In the genomic region with DNA sequence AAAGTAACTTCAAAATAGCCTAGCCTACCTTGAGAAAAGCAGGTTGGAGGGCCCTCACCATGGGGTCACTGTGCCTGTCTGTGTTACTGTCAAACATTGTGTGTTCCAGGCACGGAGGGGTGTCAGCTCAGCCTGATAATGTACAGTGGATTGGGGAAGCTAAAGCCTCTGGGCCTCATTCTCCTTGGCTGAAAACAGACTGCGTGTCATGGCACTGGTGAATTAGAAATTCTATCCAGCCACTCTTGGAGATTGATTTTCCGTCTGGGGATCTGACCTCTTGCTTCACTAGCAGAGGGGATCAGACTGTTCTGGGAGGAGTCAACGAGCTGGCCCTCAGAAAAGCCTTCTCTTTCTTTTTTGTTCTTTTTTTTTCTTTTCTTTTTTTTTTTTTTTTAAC, we compare ENCODE assay signal across 16 cellular contexts.
DNase-seq lines count a peak whose midpoint lies in the region; ATAC-seq, FAIRE-seq and TF ChIP-seq lines count a peak whose summit lies in the region.
"Had no signal": no experiment of that assay in that cellular context is flagged by ENCODE, and none has a peak within 500 bp of the region (broad histone marks: within the 10 kb centered on the region; RNA-seq: fewer than 3 reads in every experiment).

No MANE protein-coding gene starts in this region.

- TF ChIP-seq POLR2A in thyroid gland (IDR thresholded peaks at IDR 0.05) (no peak), GM12892 (IDR thresholded peaks at IDR 0.05; ENCODE audit: low read depth, low read length) (no peak)

- WGBS in thyroid gland, 2 donors, result 70 to 73% methylated on average over 4 of the region's 4 CpGs

- H3K9me3 ChIP-seq in muscle layer of duodenum (ENCODE audit: control insufficient read depth in 1 of 2, low read length in 2 of 2) (no peaks in the 10 kb centered on the region), thyroid gland (no peaks in the 10 kb centered on the region)

- H3K27ac ChIP-seq in muscle layer of duodenum (ENCODE audit: low read length) (peak overlapping the region; percentile 32), thyroid gland (peak overlapping the region; percentile 57 to 68 (median 57))
- H3K27ac ChIP-seq: parathyroid adenoma had no signal

- TF ChIP-seq CTCF in fibroblast of mammary gland (conservative IDR thresholded peaks at IDR 0.05; ENCODE audit: control insufficient read depth, insufficient read depth, low read depth, low read length) (no peak), thyroid gland (IDR thresholded peaks at IDR 0.05) (no peak)

- no peak for FAIRE-seq in GM12892 (lab: Jason Lieb, UNC)
- FAIRE-seq: RCC 7860 had no signal

- ATAC-seq in GM18502 (IDR thresholded peaks at IDR 0.05; ENCODE audit: poor library complexity, unreplicated experiment) (no peak), GM18907 (IDR thresholded peaks at IDR 0.05; ENCODE audit: unreplicated experiment) (no peak)

- H3K36me3 ChIP-seq in muscle layer of duodenum (ENCODE audit: control insufficient read depth in 1 of 2, insufficient read depth in 2 of 2, low read length in 2 of 2), result no peaks in the 10 kb centered on the region
- no peaks in the 10 kb centered on the region for H3K36me3 ChIP-seq in thyroid gland

- DNase-seq in NCI-H2227 (lab: John Stamatoyannopoulos, UW; ENCODE audit: unreplicated experiment), result peak; percentile 68
- DNase-seq in fibroblast of mammary gland (ENCODE audit: low read depth), result peak; percentile 69
- DNase-seq in thyroid gland, result peak; percentile 30 to 38
- DNase-seq in GM12892 (ENCODE audit: insufficient read length), result no peak
- DNase-seq: CD8-positive, alpha-beta memory T cell; GF-D8; Kasumi-1; NCI-H2081; stimulated activated CD4-positive, alpha-beta T cell treated with anti-CD3 and anti-CD28 coated beads, Interleukin-2, amount 100 ng/mL, for 48 hours; stimulated activated naive CD4-positive, alpha-beta T cell treated with Interleukin-2 at 50 U/mL for 16 hours; T-helper 9 cell had no signal

- peaks cover 0 to 10% of the 10 kb centered on the region in 2 donors for H3K4me1 ChIP-seq in muscle layer of duodenum (ENCODE audit: control insufficient read depth in 1 of 2, insufficient read depth in 2 of 2, low read length in 2 of 2)
- H3K4me1 ChIP-seq in thyroid gland, result peaks cover 15 to 18% of the 10 kb centered on the region in 2 donors
- H3K4me1 ChIP-seq: parathyroid adenoma had no signal

- intact Hi-C loops in thyroid gland (cut with DNase I), result no loop called here

- no peaks in the 10 kb centered on the region for H3K27me3 ChIP-seq in muscle layer of duodenum (ENCODE audit: low read depth, low read length)
- no peaks in the 10 kb centered on the region for H3K27me3 ChIP-seq in thyroid gland

- no peak overlapping the region for H3K4me3 ChIP-seq in fibroblast of mammary gland (ENCODE audit: control insufficient read depth, low read depth, low read length)
- no peak overlapping the region for H3K4me3 ChIP-seq in muscle layer of duodenum (ENCODE audit: low read depth in 1 of 2, low read length in 2 of 2)
- H3K4me3 ChIP-seq in thyroid gland (replicated peaks in 1 of 3), result no peak overlapping the region
